9 cellular contexts compared by ENCODE assay signal in genomic region chr10:86178401-86179142, GRCh38.
DNase-seq lines count a peak whose midpoint lies in the region; ATAC-seq, FAIRE-seq and TF ChIP-seq lines count a peak whose summit lies in the region.
"Had no signal": no experiment of that assay in that cellular context is flagged by ENCODE, and none has a peak within 500 bp of the region (broad histone marks: within the 10 kb centered on the region; RNA-seq: fewer than 3 reads in every experiment).

No MANE protein-coding gene starts in this region.

- H3K56ac ChIP-seq in H1 (replicated peaks; ENCODE audit: insufficient read length, low read depth, low read length): no peak overlapping the region

- H2AFZ ChIP-seq in SK-N-SH (ENCODE audit: low read depth): no peak overlapping the region
- no peak overlapping the region for H2AFZ ChIP-seq in Loucy (ENCODE audit: low read length)
- no peak overlapping the region for H2AFZ ChIP-seq in H1 (ENCODE audit: low read length)

- POLR2A ChIA-PET in SK-N-SH (lab: Yijun Ruan, JAX) (no interaction called here), H1 (lab: Charles Lee; ENCODE audit: partially characterized antibody) (no interaction called here)

- no peak overlapping the region for H3K4ac ChIP-seq in H1 (replicated peaks; ENCODE audit: insufficient read length, low read depth, low read length)

- H3K9ac ChIP-seq in SK-N-SH (no peak overlapping the region), Loucy (ENCODE audit: low read depth, low read length, poor library complexity, severe bottlenecking) (no peak overlapping the region), H1 (replicated peaks in 1 of 4; ENCODE audit: extremely low read depth in 1 of 4, low read depth in 3 of 4, low read length in 3 of 4) (no peak overlapping the region)

- H2BK20ac ChIP-seq in H1 (ENCODE audit: low read length): no peak overlapping the region

- H3K14ac ChIP-seq in H1 (ENCODE audit: insufficient read length): no peak overlapping the region

- H3K9me2 ChIP-seq in SK-N-SH (no peaks in the 10 kb centered on the region), Loucy (replicated peaks; ENCODE audit: low read depth, low read length) (no peaks in the 10 kb centered on the region)

- H2BK120ac ChIP-seq in H1 (replicated peaks; ENCODE audit: low read depth, low read length): no peak overlapping the region

- H3F3A ChIP-seq in SK-N-SH (replicated peaks; ENCODE audit: insufficient read depth) (no peaks in the 10 kb centered on the region), Loucy (ENCODE audit: low read depth) (no peaks in the 10 kb centered on the region)

- no peak overlapping the region for H4K91ac ChIP-seq in H1 (replicated peaks; ENCODE audit: insufficient read length, low read length)

- H3K23ac ChIP-seq in H1 (ENCODE audit: insufficient read length): no peak overlapping the region

- no peak for TF ChIP-seq EP300 in SK-N-SH (IDR thresholded peaks at IDR 0.05; ENCODE audit: borderline replicate concordance in 1 of 2, low read depth in 1 of 2, low read length in 1 of 2)
- no peak for TF ChIP-seq EP300 in H1 (IDR thresholded peaks at IDR 0.05; ENCODE audit: borderline replicate concordance in 1 of 2, low read depth in 2 of 2, low read length in 2 of 2)

- H3K18ac ChIP-seq in H1 (ENCODE audit: extremely low read depth, low read length): no peak overlapping the region

- no peak for TF ChIP-seq POLR2A in H1 (IDR thresholded peaks at IDR 0.05; ENCODE audit: control extremely low read depth in 1 of 2, low read depth in 2 of 2, low read length in 2 of 2)
- TF ChIP-seq POLR2A in spleen (IDR thresholded peaks at IDR 0.05): no peak

- H3K4me2 ChIP-seq in SK-N-SH (no peak overlapping the region), Loucy (ENCODE audit: low read depth, low read length, poor library complexity, severe bottlenecking) (no peak overlapping the region), H1 (ENCODE audit: insufficient read depth in 1 of 2, low read depth in 2 of 2, low read length in 2 of 2) (no peak overlapping the region)

- H2BK12ac ChIP-seq in H1 (ENCODE audit: low read depth, low read length): no peak overlapping the region; the same call in 1 of the 2 replicates

- H3K79me1 ChIP-seq in H1 (ENCODE audit: low read depth, low read length): no peaks in the 10 kb centered on the region

- no peak overlapping the region for H2AK5ac ChIP-seq in H1 (ENCODE audit: low read depth, low read length)

- H3K4me3 ChIP-seq in SK-N-SH (ENCODE audit: low read depth in 2 of 2, low read length in 1 of 2): no peak overlapping the region
- H3K4me3 ChIP-seq in Loucy (ENCODE audit: low read length, poor library complexity, severe bottlenecking): no peak overlapping the region
- H3K4me3 ChIP-seq in H1 (ENCODE audit: extremely low read depth in 1 of 4, insufficient read depth in 2 of 4, low read depth in 3 of 4, low read length in 4 of 4): no peak overlapping the region
- no peak overlapping the region for H3K4me3 ChIP-seq in spleen

- FAIRE-seq in H1 (lab: Jason Lieb, UNC): peak; percentile 57

- no peaks in the 10 kb centered on the region for H4K20me1 ChIP-seq in SK-N-SH (ENCODE audit: insufficient read depth)
- no peaks in the 10 kb centered on the region for H4K20me1 ChIP-seq in Loucy (ENCODE audit: insufficient read depth, low read length, poor library complexity, severe bottlenecking)
- no peaks in the 10 kb centered on the region for H4K20me1 ChIP-seq in H1 (replicated peaks in 1 of 2; ENCODE audit: control insufficient read depth in 1 of 2, insufficient read depth in 2 of 2, low read length in 2 of 2)

- no peak overlapping the region; the same call in 1 of the 2 replicates for H2BK15ac ChIP-seq in H1 (ENCODE audit: low read length)

- H3K4me1 ChIP-seq in SK-N-SH (ENCODE audit: control insufficient read depth in 1 of 2, insufficient read depth in 2 of 2, low read depth in 1 of 2, low read length in 1 of 2): peaks cover 0 to 5% of the 10 kb centered on the region in 2 experiments; a peak in 2 of 4 replicates
- no peaks in the 10 kb centered on the region for H3K4me1 ChIP-seq in Loucy (ENCODE audit: insufficient read depth, low read length, poor library complexity, severe bottlenecking)
- H3K4me1 ChIP-seq in H1 (replicated peaks in 1 of 4; ENCODE audit: control insufficient read depth in 3 of 4, insufficient read depth in 4 of 4, low read length in 3 of 4): no peaks in the 10 kb centered on the region
- H3K4me1 ChIP-seq in spleen: no peaks in the 10 kb centered on the region

- H3K9me3 ChIP-seq in SK-N-SH: no peaks in the 10 kb centered on the region
- H3K9me3 ChIP-seq in Loucy (ENCODE audit: insufficient read depth, low read depth, low read length): no peaks in the 10 kb centered on the region
- no peaks in the 10 kb centered on the region; a peak in 1 of 4 replicates for H3K9me3 ChIP-seq in H1 (ENCODE audit: insufficient read depth in 2 of 2, low read depth in 1 of 2, low read length in 1 of 2)
- no peaks in the 10 kb centered on the region for H3K9me3 ChIP-seq in spleen

- no peak overlapping the region for H3K27ac ChIP-seq in SK-N-SH (ENCODE audit: low read depth in 2 of 2, low read length in 1 of 2)
- H3K27ac ChIP-seq in H1 (ENCODE audit: low read depth, low read length): no peak overlapping the region
- no peak overlapping the region for H3K27ac ChIP-seq in spleen

- CTCF ChIA-PET in SK-N-SH (lab: Yijun Ruan, JAX) (interaction anchor here (0.7 to 1.9 kb wide), 8 partner anchors 9 to 198 kb away, joined by 3 to 9 read pairs (median 4); no protein-coding TSS in a partner anchor), H1 (lab: Charles Lee; ENCODE audit: partially characterized antibody) (interaction anchor here (0.6 to 7.1 kb wide), 38 partner anchors 9 to 1220 kb away, joined by 3 to 42 read pairs (median 4); no protein-coding TSS in a partner anchor)

- ATAC-seq in SK-N-SH treated with all-trans-retinoic acid at 6 μM for 48 hours (no peak), HG03039 (IDR thresholded peaks at IDR 0.05; ENCODE audit: unreplicated experiment) (no peak), HG03342 (IDR thresholded peaks at IDR 0.05; ENCODE audit: unreplicated experiment) (no peak)
- no peak for ATAC-seq in activated CD4-positive, CD25-positive, alpha-beta regulatory T cell treated with anti-CD3 and anti-CD28 coated beads, Interleukin-2, amount 50 U/mL, for 24 hours
- ATAC-seq: activated naive CD8-positive, alpha-beta T cell treated with anti-CD3 and anti-CD28 coated beads, Interleukin-2, amount 50 U/mL, for 24 hours had no signal

- no peak overlapping the region for H2BK5ac ChIP-seq in H1 (ENCODE audit: low read depth, low read length)

- intact Hi-C loops in spleen (cut with DNase I; ENCODE audit: low total_unique reads): no loop called here

- no peak overlapping the region for H4K8ac ChIP-seq in H1 (ENCODE audit: extremely low read depth, insufficient read depth, low read length)

- TF ChIP-seq RAD21 in SK-N-SH (IDR thresholded peaks at IDR 0.05; ENCODE audit: low read length): peak; percentile 58
- TF ChIP-seq RAD21 in H1 (IDR thresholded peaks at IDR 0.05 in 1 of 2, conservative IDR thresholded peaks at IDR 0.05 in 1 of 2; ENCODE audit: low read depth in 2 of 2, low read length in 2 of 2): peak; percentile 81 to 88

- no peak overlapping the region for H4K5ac ChIP-seq in H1 (ENCODE audit: insufficient read length, low read depth, low read length)

- H3K36me3 ChIP-seq in SK-N-SH (replicated peaks in 1 of 2; ENCODE audit: control insufficient read depth in 1 of 2, insufficient read depth in 2 of 2, low read length in 1 of 2) (no peaks in the 10 kb centered on the region), Loucy (ENCODE audit: insufficient read depth, low read length) (no peaks in the 10 kb centered on the region), H1 (ENCODE audit: control insufficient read depth in 2 of 4, insufficient read depth in 4 of 4, low read length in 3 of 4) (no peaks in the 10 kb centered on the region), spleen (no peaks in the 10 kb centered on the region)

- peak; percentile 68 for DNase-seq in SK-N-SH
- DNase-seq in H1 (ENCODE audit: low read depth in 1 of 2, low spot score in 2 of 2): peak; percentile 47 to 83
- DNase-seq in spleen: peak; percentile 75
- DNase-seq: activated naive CD8-positive, alpha-beta T cell treated with anti-CD3 and anti-CD28 coated beads, Interleukin-2, amount 50 U/mL, for 24 hours had no signal

- TF ChIP-seq CTCF in SK-N-SH (IDR thresholded peaks at IDR 0.05): no peak
- TF ChIP-seq CTCF in Loucy (conservative IDR thresholded peaks at IDR 0.05; ENCODE audit: low read length): peak; percentile 26; the same call in 1 of the 2 replicates
- TF ChIP-seq CTCF in H1 (IDR thresholded peaks at IDR 0.05; ENCODE audit: control extremely low read depth in 1 of 3, insufficient read depth in 1 of 3, low read depth in 1 of 3, low read length in 3 of 3): peak; percentile 87 to 95 (median 90)
- TF ChIP-seq CTCF in spleen (IDR thresholded peaks at IDR 0.05 in 8 of 11, conservative IDR thresholded peaks at IDR 0.05 in 3 of 11): peak in 1 of 11 experiments; percentile 15

- H3K79me2 ChIP-seq in SK-N-SH (ENCODE audit: insufficient read depth) (no peaks in the 10 kb centered on the region), Loucy (ENCODE audit: insufficient read depth, low read length) (no peaks in the 10 kb centered on the region), H1 (ENCODE audit: control insufficient read depth in 1 of 2, insufficient read depth in 2 of 2, low read length in 2 of 2) (no peaks in the 10 kb centered on the region)

- H3K27me3 ChIP-seq in SK-N-SH (ENCODE audit: insufficient read depth): no peaks in the 10 kb centered on the region
- H3K27me3 ChIP-seq in Loucy (ENCODE audit: insufficient read depth, low read length, poor library complexity, severe bottlenecking): no peaks in the 10 kb centered on the region
- H3K27me3 ChIP-seq in H1 (replicated peaks in 1 of 4; ENCODE audit: control insufficient read depth in 3 of 4, extremely low read depth in 1 of 4, insufficient read depth in 3 of 4, low read length in 3 of 4): no peaks in the 10 kb centered on the region; a peak in 1 of 7 replicates
- H3K27me3 ChIP-seq in spleen (replicated peaks in 1 of 7): peaks cover 0 to 40% (median 0%) of the 10 kb centered on the region in 7 donors

- H3K23me2 ChIP-seq in H1 (ENCODE audit: low read depth, low read length): no peaks in the 10 kb centered on the region

- 24% methylated on average over 5 of the region's 11 CpGs for WGBS in SK-N-SH (ENCODE audit: low lambda C conversion rate)
- WGBS in H1 (ENCODE audit: extremely low coverage in 1 of 2, insufficient coverage in 1 of 2, insufficient read length in 1 of 2, insufficient replicate concordance in 2 of 2, low coverage in 1 of 2, low lambda C conversion rate in 2 of 2, missing lambda C conversion rate in 1 of 2), 2 experiments: 50% methylated on average over 11 of the region's 11 CpGs; no CpG with 5 or more reads in 1 of the 2 experiments
- WGBS in spleen, 5 donors: 51 to 65% (median 59%) methylated on average over 11 of the region's 11 CpGs

TF ChIP-seq in SK-N-SH, 30 proteins besides CTCF, POLR2A, EP300 and RAD21 (continues in another document):
- peak; percentile 9; the same call in 1 of the 2 replicates for TF ChIP-seq SMC3 (IDR thresholded peaks at IDR 0.05; ENCODE audit: low read depth, low read length)

TF ChIP-seq in SK-N-SH treated with all-trans-retinoic acid at 6 μM for 48 hours, 23 proteins besides CTCF, POLR2A, EP300 and RAD21:
- TF ChIP-seq TCF4 (CRISPR knock-in tag; IDR thresholded peaks at IDR 0.05; ENCODE audit: borderline replicate concordance): no peak
TF ChIP-seq in SK-N-SH treated with all-trans-retinoic acid at 6 μM for 48 hours: peak in this region for 0.

Comparison
In these comparisons a context has a peak if more than half of its experiments do, and no peak if none do; other contexts are left out.
1. Of the 17 proteins assayed by ChIP-seq in both H1 and SK-N-SH: peak only in H1: CTCF and YY1; only in SK-N-SH: none; in both: RAD21; in neither: 14.